8 cellular contexts compared by ENCODE assay signal in genomic region chr5:177390363-177391300, GRCh38. TPM values are rescaled to one million over a fixed set of nuclear protein-coding genes. Genes with fewer than 3 reads are reported as not detected.
A peak's percentile ranks its signal among the peaks of the same experiment; 100 is the strongest.
DNase-seq lines count a peak whose midpoint lies in the region; ATAC-seq, FAIRE-seq and TF ChIP-seq lines count a peak whose summit lies in the region.

No MANE protein-coding gene starts in this region.

- peak overlapping the region; percentile 63 for H3K27ac Mint-ChIP-seq in activated naive CD4-positive, alpha-beta T cell treated with anti-CD3 and anti-CD28 coated beads, Interleukin-2, amount 50 U/mL, for 24 hours

- H3K36me3 ChIP-seq in psoas muscle (ENCODE audit: insufficient read depth in 1 of 2, low read depth in 1 of 2), result no peaks in the 10 kb centered on the region
- H3K36me3 ChIP-seq in vagina, result no peaks in the 10 kb centered on the region

- intact Hi-C loops in Right ventricle myocardium superior (cut with DNase I), result loop anchor here (2.0 kb wide), 1 partner anchor 110 kb away; no protein-coding TSS in a partner anchor
- intact Hi-C loops in psoas muscle (cut with DNase I), result loop anchor here (1.0 to 5.0 kb wide), 3 partner anchors 64 to 112 kb away; no protein-coding TSS in a partner anchor
- intact Hi-C loops in vagina (cut with DNase I), result loop anchor here (2.0 kb wide), 2 partner anchors 64 to 110 kb away; no protein-coding TSS in a partner anchor

- no peaks in the 10 kb centered on the region for H3K9me3 Mint-ChIP-seq in activated naive CD4-positive, alpha-beta T cell treated with anti-CD3 and anti-CD28 coated beads, Interleukin-2, amount 50 U/mL, for 24 hours

- H3K4me3 Mint-ChIP-seq in activated naive CD4-positive, alpha-beta T cell treated with anti-CD3 and anti-CD28 coated beads, Interleukin-2, amount 50 U/mL, for 24 hours, result peak overlapping the region; percentile 15

- FAIRE-seq in H54 (lab: Jason Lieb, UNC), result no peak

- H3K27me3 Mint-ChIP-seq in activated naive CD4-positive, alpha-beta T cell treated with anti-CD3 and anti-CD28 coated beads, Interleukin-2, amount 50 U/mL, for 24 hours, result no peaks in the 10 kb centered on the region

- no peaks in the 10 kb centered on the region for H3K9me3 ChIP-seq in psoas muscle
- H3K9me3 ChIP-seq in vagina, result no peaks in the 10 kb centered on the region

- H3K4me1 ChIP-seq in psoas muscle (no peaks in the 10 kb centered on the region), vagina (peaks cover 37% of the 10 kb centered on the region)

- ATAC-seq in Right ventricle myocardium superior (ENCODE audit: poor library complexity) (peak; percentile 92), psoas muscle (peak; percentile 87 to 97 (median 94))

- H3K4me3 ChIP-seq in psoas muscle (no peak overlapping the region), vagina (no peak overlapping the region)

- no peaks in the 10 kb centered on the region for H3K27me3 ChIP-seq in psoas muscle (ENCODE audit: insufficient read depth in 3 of 3, low read length in 2 of 3)
- H3K27me3 ChIP-seq in vagina, result no peaks in the 10 kb centered on the region

- 22 to 27% (median 24%) methylated on average over 13 of the region's 13 CpGs for WGBS in psoas muscle, 3 donors

- DNase-seq in DMS153 treated with DMSO at 0.1 percent for 48 hours (lab: John Stamatoyannopoulos, UW; ENCODE audit: unreplicated experiment) (peak; percentile 43), H54 (ENCODE audit: insufficient read length, low spot score) (peak; percentile 94), NCI-H1048 (lab: John Stamatoyannopoulos, UW) (peak; percentile 70), SKM-1 (lab: John Stamatoyannopoulos, UW; ENCODE audit: unreplicated experiment) (peak; percentile 67), Right ventricle myocardium superior (peak; percentile 82), psoas muscle (peak; percentile 73 to 82), vagina (ENCODE audit: extremely low spot score in 2 of 2) (no peak)

- peaks cover 34% of the 10 kb centered on the region for H3K4me1 Mint-ChIP-seq in activated naive CD4-positive, alpha-beta T cell treated with anti-CD3 and anti-CD28 coated beads, Interleukin-2, amount 50 U/mL, for 24 hours

- TF ChIP-seq CTCF in psoas muscle (IDR thresholded peaks at IDR 0.05) (peak; percentile 99), vagina (IDR thresholded peaks at IDR 0.05) (peak; percentile 87 to 96 (median 92))

- H3K27ac ChIP-seq in psoas muscle (no peak overlapping the region), vagina (peak overlapping the region; percentile 37)

- H3K36me3 Mint-ChIP-seq in activated naive CD4-positive, alpha-beta T cell treated with anti-CD3 and anti-CD28 coated beads, Interleukin-2, amount 50 U/mL, for 24 hours, result no peaks in the 10 kb centered on the region

- TF ChIP-seq POLR2A in H54 (IDR thresholded peaks at IDR 0.05; ENCODE audit: low read depth, low read length) (no peak), vagina (IDR thresholded peaks at IDR 0.05) (no peak)

RNA-seq across cellular contexts. Expression of gene SLC34A1, which starts 6.4 kb away (rescaled TPM):
- total RNA-seq in Right ventricle myocardium superior (not detected), psoas muscle (not detected), vagina (not detected)
- polyA plus RNA-seq in psoas muscle, result not detected

RNA-seq across cellular contexts. Expression of gene PFN3, which starts 9.8 kb away (rescaled TPM):
- total RNA-seq in Right ventricle myocardium superior (not detected), psoas muscle (not detected), vagina (not detected)
- not detected for polyA plus RNA-seq in psoas muscle

RNA-seq across cellular contexts. Expression of gene F12, which starts 18.7 kb away (rescaled TPM):
- not detected for total RNA-seq in Right ventricle myocardium superior
- under 1 TPM in 1 of 4 donors, not detected in 3; 0.40 TPM for total RNA-seq in psoas muscle
- polyA plus RNA-seq in psoas muscle, result under 1 TPM; 0.06 to 0.81 (median 0.09) TPM
- 5.2 TPM for total RNA-seq in vagina

RNA-seq across cellular contexts. Expression of gene RGS14, which starts 32.9 kb away (rescaled TPM):
- 2.4 TPM for total RNA-seq in Right ventricle myocardium superior
- total RNA-seq in psoas muscle, result 10 to 100 TPM in 3 of 4 donors, 1 to 10 TPM in 1; 5.5 to 23.2 (median 10.5) TPM
- 10 to 100 TPM in 1 of 3 donors, 1 to 10 TPM in 2; 3.6 to 10.0 (median 6.7) TPM for polyA plus RNA-seq in psoas muscle
- total RNA-seq in vagina, result 49.1 TPM

RNA-seq across cellular contexts. Expression of gene GRK6, which starts 35.8 kb away (rescaled TPM):
- total RNA-seq in Right ventricle myocardium superior (16.0 TPM), psoas muscle (10 to 100 TPM; 15.8 to 22.6 (median 19.1) TPM), vagina (28.7 TPM)
- 10 to 100 TPM; 12.3 to 14.6 (median 13.2) TPM for polyA plus RNA-seq in psoas muscle

Comparison
In these comparisons a context has a peak if more than half of its experiments do, and no peak if none do; other contexts are left out.
1. DNase-seq: peak in DMS153 treated with DMSO at 0.1 percent for 48 hours (single experiment), H54 (single experiment), NCI-H1048 (single experiment), SKM-1 (single experiment), Right ventricle myocardium superior (single experiment) and psoas muscle (2 of 2); none in vagina (0 of 2).